ENCODE assay signal across 1 cellular context in the genomic region with DNA sequence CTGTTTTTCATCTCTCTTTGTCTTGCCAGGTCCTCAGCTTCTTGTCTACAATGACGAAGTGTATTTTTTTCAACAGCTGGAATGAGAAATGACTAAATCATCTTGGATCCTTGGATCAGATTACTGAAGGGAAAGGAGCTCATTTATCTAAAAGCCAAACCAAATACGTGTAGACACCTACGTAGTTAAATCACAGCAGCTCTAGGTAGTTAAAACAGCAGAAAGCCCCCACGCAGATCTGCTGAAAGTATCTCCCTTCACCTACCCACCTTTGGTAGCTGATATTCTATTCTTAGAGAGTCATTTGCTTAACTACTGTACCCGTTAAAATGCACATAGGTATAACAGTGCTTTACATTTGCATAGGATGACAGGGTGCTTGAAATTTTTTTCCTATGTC.
TF ChIP-seq lines count a peak whose summit lies in the region.

No MANE protein-coding gene starts in this region.

TF ChIP-seq in IMR-90, 13 proteins besides CTCF, POLR2A, EP300 and RAD21 (continued from another document):
- TF ChIP-seq MAZ (IDR thresholded peaks at IDR 0.05; ENCODE audit: borderline replicate concordance, low read depth, low read length) (no peak), MAFK (IDR thresholded peaks at IDR 0.05; ENCODE audit: low read depth, low read length) (no peak), MXI1 (IDR thresholded peaks at IDR 0.05; ENCODE audit: borderline replicate concordance, low read depth, low read length) (no peak)
